Comparison of ENCODE assay signal across 8 cellular contexts in the genomic region with DNA sequence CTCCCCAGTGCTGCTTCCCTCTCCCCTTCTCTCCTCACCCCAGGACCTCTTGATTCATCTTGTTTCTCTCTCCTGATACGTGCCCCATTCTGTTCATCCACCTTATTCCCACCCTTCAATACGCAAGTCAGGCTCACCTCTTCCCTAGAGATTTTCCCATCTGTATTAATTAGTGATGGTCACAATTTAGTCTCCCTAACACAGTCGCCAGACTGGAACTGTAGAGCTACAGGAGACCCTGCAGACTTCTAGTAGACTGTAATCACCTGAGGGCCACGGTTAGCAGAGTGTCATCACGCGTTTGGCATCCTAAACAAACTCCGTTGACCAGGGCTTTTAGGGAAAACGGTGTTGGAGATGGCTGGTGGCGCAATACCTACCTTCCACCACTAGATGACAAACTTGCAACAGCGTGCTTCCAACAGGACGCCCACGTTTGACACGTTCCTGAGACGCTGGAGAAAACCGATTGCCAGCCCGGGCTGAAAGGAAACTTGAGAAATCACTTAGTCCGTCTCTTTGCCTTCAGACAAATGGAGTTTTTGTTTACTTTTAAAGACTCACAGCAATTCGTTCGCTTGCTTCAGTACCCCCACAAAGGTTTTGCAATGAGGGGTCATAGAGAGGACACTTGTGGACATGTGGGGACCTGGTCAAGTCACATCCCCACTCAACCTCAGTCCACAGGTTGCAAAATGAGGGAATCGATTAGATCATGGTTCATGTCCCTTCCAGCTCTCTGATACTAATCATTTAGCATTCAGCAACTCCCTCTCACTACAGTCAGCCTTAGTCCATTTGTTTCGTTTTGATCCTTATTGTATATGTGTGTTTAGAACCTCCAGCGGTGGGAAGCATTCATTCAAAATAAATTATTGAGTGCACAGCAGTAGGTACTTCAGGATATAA. TPM values are rescaled to one million over a fixed set of nuclear protein-coding genes. Genes with fewer than 3 reads are reported as not detected.
DNase-seq lines count a peak whose midpoint lies in the region; ATAC-seq, FAIRE-seq and TF ChIP-seq lines count a peak whose summit lies in the region.

No MANE protein-coding gene starts in this region.

- peaks cover 15% of the 10 kb centered on the region for H3K4me1 Mint-ChIP-seq in central memory CD8-positive, alpha-beta T cell

- peak overlapping the region; percentile 29 for H3K4me3 Mint-ChIP-seq in central memory CD8-positive, alpha-beta T cell

- ATAC-seq in HG03108 (IDR thresholded peaks at IDR 0.05; ENCODE audit: unreplicated experiment) (peak; percentile 68), GM18502 (IDR thresholded peaks at IDR 0.05; ENCODE audit: poor library complexity, unreplicated experiment) (no peak)
- peak; percentile 73 for ATAC-seq in central memory CD8-positive, alpha-beta T cell (replicated peaks; ENCODE audit: extremely low read depth, poor library complexity, severe bottlenecking)

- H3K27ac ChIP-seq in kidney (ENCODE audit: low read depth in 2 of 2, low read length in 2 of 2): peak overlapping the region; percentile 53 to 66

- peaks cover 18 to 26% of the 10 kb centered on the region in 2 donors for H3K4me1 ChIP-seq in kidney (ENCODE audit: control insufficient read depth in 1 of 2, insufficient read depth in 1 of 2, low read depth in 1 of 2, low read length in 2 of 2)

- no peak overlapping the region for H3K27ac Mint-ChIP-seq in central memory CD8-positive, alpha-beta T cell (ENCODE audit: low read depth)

- H3K36me3 ChIP-seq in kidney (ENCODE audit: control insufficient read depth in 1 of 2, insufficient read depth in 2 of 2, low read length in 2 of 2): no peaks in the 10 kb centered on the region

- FAIRE-seq in kidney (lab: Jason Lieb, UNC): peak; percentile 74

- TF ChIP-seq CTCF in kidney (IDR thresholded peaks at IDR 0.05; ENCODE audit: borderline replicate concordance, extremely low read depth, insufficient read depth): peak; percentile 100

- peak; percentile 94 for DNase-seq in EL
- DNase-seq in NCI-H446 treated with DMSO at 0.1 percent for 48 hours (lab: John Stamatoyannopoulos, UW): peak; percentile 63
- DNase-seq in activated CD4-positive, CD25-positive, alpha-beta regulatory T cell treated with anti-CD3 and anti-CD28 coated beads, Interleukin-2, amount 50 U/mL, for 16 hours (ENCODE audit: low read depth, low spot score): peak; percentile 38
- peak; percentile 31 to 37 for DNase-seq in central memory CD8-positive, alpha-beta T cell (ENCODE audit: low spot score in 2 of 2)
- DNase-seq in kidney: peak; percentile 92
- DNase-seq in stimulated activated CD4-positive, alpha-beta T cell treated with anti-CD3 and anti-CD28 coated beads, Interleukin-15, amount 100 ng/mL, for 24 hours: peak; percentile 88

- no peaks in the 10 kb centered on the region for H3K36me3 Mint-ChIP-seq in central memory CD8-positive, alpha-beta T cell (ENCODE audit: insufficient read depth)

- H3K27me3 Mint-ChIP-seq in central memory CD8-positive, alpha-beta T cell: no peaks in the 10 kb centered on the region

- H3K4me3 ChIP-seq in kidney (ENCODE audit: low read length in 2 of 2): peak overlapping the region; percentile 63 to 64

- H3K9me3 Mint-ChIP-seq in central memory CD8-positive, alpha-beta T cell: no peaks in the 10 kb centered on the region

- H3K9me3 ChIP-seq in kidney (ENCODE audit: control insufficient read depth in 1 of 2, low read length in 2 of 2): no peaks in the 10 kb centered on the region

- intact Hi-C loops in kidney (cut with DNase I): loop anchor here (5.0 kb wide), 1 partner anchor 88 kb away; no protein-coding TSS in a partner anchor

- H3K9ac ChIP-seq in kidney (ENCODE audit: low read length in 2 of 2): peak overlapping the region; percentile 64 to 68

RNA-seq across cellular contexts. Expression of a gene that starts 20.6 kb away (rescaled TPM):
- not detected for total RNA-seq in kidney
- 1.0 TPM for polyA plus RNA-seq in kidney (ENCODE audit: insufficient read depth, low read depth, low replicate concordance)

RNA-seq across cellular contexts. Expression of a gene that starts 23.8 kb away (rescaled TPM):
- total RNA-seq in kidney: 88.8 TPM
- polyA plus RNA-seq in kidney (ENCODE audit: insufficient read depth, low read depth, low replicate concordance): 7.1 TPM

RNA-seq across cellular contexts. Expression of a gene that starts 40.7 kb away (rescaled TPM):
- 78.2 TPM for total RNA-seq in kidney
- polyA plus RNA-seq in kidney (ENCODE audit: insufficient read depth, low read depth, low replicate concordance): 18.2 TPM

Comparison
In these comparisons a context has a peak if more than half of its experiments do, and no peak if none do; other contexts are left out.
1. DNase-seq: peak in every context shown above with its lines; median percentile 94 in EL; 92 in kidney; 88 in stimulated activated CD4-positive, alpha-beta T cell treated with anti-CD3 and anti-CD28 coated beads, Interleukin-15, amount 100 ng/mL, for 24 hours; 63 in NCI-H446 treated with DMSO at 0.1 percent for 48 hours; 38 in activated CD4-positive, CD25-positive, alpha-beta regulatory T cell treated with anti-CD3 and anti-CD28 coated beads, Interleukin-2, amount 50 U/mL, for 16 hours; 34 in central memory CD8-positive, alpha-beta T cell.